In the genomic region with DNA sequence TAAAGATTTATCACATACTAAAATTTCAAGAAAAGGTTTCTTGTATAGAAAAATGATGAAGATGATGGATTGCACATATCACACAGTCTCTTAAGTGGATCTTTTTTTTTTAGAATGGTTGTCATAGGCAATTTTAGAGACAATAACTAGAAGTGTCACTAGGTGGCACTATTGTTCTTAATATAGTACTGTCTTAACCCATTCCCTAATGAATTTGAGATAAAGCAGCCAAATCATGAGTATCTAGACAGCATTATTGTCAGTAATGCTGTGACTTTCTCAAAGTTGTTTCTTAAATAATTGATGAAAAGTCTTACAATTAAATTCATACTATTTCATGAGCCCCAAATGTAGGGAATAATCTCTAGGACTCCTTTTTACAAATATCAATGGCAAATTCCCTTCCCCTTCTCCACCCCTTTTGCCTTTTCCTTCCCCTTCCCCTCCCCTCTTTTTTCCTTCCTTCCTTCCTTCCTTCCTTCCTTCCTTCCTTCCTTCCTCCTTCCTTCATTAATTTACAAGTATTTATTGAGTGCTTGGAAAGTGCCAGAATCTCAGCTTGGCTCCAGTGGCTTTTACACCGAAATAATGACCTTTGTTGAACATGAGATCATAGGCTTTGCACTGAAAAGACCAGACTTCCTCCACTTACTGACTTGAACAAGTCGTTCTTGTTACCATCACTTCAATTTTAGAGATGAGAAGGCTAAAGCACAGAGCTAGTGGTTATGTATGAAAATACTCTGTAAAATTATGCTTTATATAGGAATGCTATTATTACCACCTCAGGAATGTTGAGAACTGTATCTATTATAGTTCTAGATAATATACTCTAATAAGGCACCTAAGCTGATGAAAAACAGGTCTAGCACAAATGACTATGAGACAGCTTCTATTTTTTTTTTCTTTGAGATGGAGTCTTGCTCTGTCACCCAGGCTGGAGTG, we compare ENCODE assay signal across 7 cellular contexts. TPM values are rescaled to one million over a fixed set of nuclear protein-coding genes. Genes with fewer than 3 reads are reported as not detected.
DNase-seq lines count a peak whose midpoint lies in the region; ATAC-seq, FAIRE-seq and TF ChIP-seq lines count a peak whose summit lies in the region.

No MANE protein-coding gene starts in this region.

- intact Hi-C loops in mammary epithelial cell (cut with micrococcal nuclease) (loop anchor here (1.0 to 5.0 kb wide), 8 partner anchors 106 to 716 kb away; no protein-coding TSS in a partner anchor), kidney (cut with DNase I) (loop anchor here (5.0 kb wide), 1 partner anchor 386 kb away; no protein-coding TSS in a partner anchor), stomach (cut with DNase I; ENCODE audit: low total_unique reads) (loop anchor here (5.0 to 10.0 kb wide), 3 partner anchors 173 to 386 kb away; partner anchors contain the start of gene TGIF1)

- H2AFZ ChIP-seq in mammary epithelial cell (ENCODE audit: low read depth, low read length), result no peak overlapping the region

- CTCF ChIA-PET in mammary epithelial cell (lab: Charles Lee; ENCODE audit: low non-redundant PET), result interaction anchor here (0.6 kb wide), 1 partner anchor 303 kb away, joined by 12 read pairs; no protein-coding TSS in a partner anchor

- H3K79me2 ChIP-seq in mammary epithelial cell (ENCODE audit: insufficient read depth, low read length), result peaks cover 7% of the 10 kb centered on the region

- no TSS peak for BruUV-seq in mammary epithelial cell (replicated peaks; lab: Mats Ljungman, UMichigan)

- H3K36me3 ChIP-seq in mammary epithelial cell (ENCODE audit: insufficient read depth, low read length) (peaks cover 13% of the 10 kb centered on the region), kidney (ENCODE audit: control insufficient read depth in 1 of 2, insufficient read depth in 2 of 2, low read length in 2 of 2) (peaks cover 10% of the 10 kb centered on the region in 2 donors), stomach (peaks cover 16 to 27% (median 25%) of the 10 kb centered on the region in 4 donors)

- H4K20me1 ChIP-seq in mammary epithelial cell (ENCODE audit: insufficient read depth, low read length), result no peaks in the 10 kb centered on the region

- TF ChIP-seq CTCF in GM10266 (IDR thresholded peaks at IDR 0.05; ENCODE audit: control insufficient read depth, insufficient read depth, low read depth, missing control alignments), result peak; percentile 62
- TF ChIP-seq CTCF in mammary epithelial cell (conservative IDR thresholded peaks at IDR 0.05 in 1 of 2, IDR thresholded peaks at IDR 0.05 in 1 of 2; ENCODE audit: extremely low read depth in 1 of 2, insufficient read depth in 1 of 2, low read depth in 1 of 2, low read length in 2 of 2), result peak; percentile 36 to 53
- peak; percentile 63 for TF ChIP-seq CTCF in kidney (IDR thresholded peaks at IDR 0.05; ENCODE audit: borderline replicate concordance, extremely low read depth, insufficient read depth)
- peak in 5 of 7 experiments; percentile 24 to 70 (median 67) for TF ChIP-seq CTCF in stomach (IDR thresholded peaks at IDR 0.05)

- H3K4me3 ChIP-seq in mammary epithelial cell (replicated peaks in 1 of 3; ENCODE audit: insufficient read depth in 1 of 3, low read depth in 2 of 3, low read length in 3 of 3) (no peak overlapping the region), kidney (ENCODE audit: low read length in 2 of 2) (no peak overlapping the region), stomach (no peak overlapping the region)

- no peak for TF ChIP-seq POLR2A in stomach (IDR thresholded peaks at IDR 0.05)

- in situ Hi-C loops in mammary epithelial cell (cut with MboI; ENCODE audit: low sequenced_read_pairs in 2 of 2), result loop anchor here (5.0 to 25.0 kb wide), 4 partner anchors 293 to 706 kb away; no protein-coding TSS in a partner anchor

- H3K4me1 ChIP-seq in mammary epithelial cell (ENCODE audit: insufficient read depth, low read length) (no peaks in the 10 kb centered on the region), kidney (ENCODE audit: control insufficient read depth in 1 of 2, insufficient read depth in 1 of 2, low read depth in 1 of 2, low read length in 2 of 2) (no peaks in the 10 kb centered on the region), stomach (peaks cover 0 to 27% (median 4%) of the 10 kb centered on the region in 4 donors)

- DNase-seq in GM10266 (ENCODE audit: extremely low spot score) (peak; percentile 37), NCI-H82 (lab: John Stamatoyannopoulos, UW) (peak; percentile 95), mammary epithelial cell (peak; percentile 68), kidney (no peak), stomach (no peak)

- H3K9ac ChIP-seq in mammary epithelial cell (ENCODE audit: insufficient read depth, low read length) (no peak overlapping the region), kidney (ENCODE audit: low read length in 2 of 2) (no peak overlapping the region)

- H3K4me2 ChIP-seq in mammary epithelial cell (ENCODE audit: insufficient read depth, low read depth, low read length), result no peak overlapping the region

- H3K27ac ChIP-seq in mammary epithelial cell (ENCODE audit: insufficient read depth, low read depth, low read length) (no peak overlapping the region), kidney (ENCODE audit: low read depth in 2 of 2, low read length in 2 of 2) (no peak overlapping the region), stomach (peak overlapping the region in 2 of 5 donors; percentile 37 to 41)

- peak; percentile 91 for FAIRE-seq in kidney (lab: Jason Lieb, UNC)

- dilution Hi-C loops in mammary epithelial cell (cut with HindIII; ENCODE audit: low sequenced_read_pairs), result loop anchor here (5.0 to 25.0 kb wide), 2 partner anchors 386 to 706 kb away; no protein-coding TSS in a partner anchor

- ATAC-seq in HG03565 (IDR thresholded peaks at IDR 0.05; ENCODE audit: unreplicated experiment), result peak; percentile 34
- no peak for ATAC-seq in GM18870 (IDR thresholded peaks at IDR 0.05; ENCODE audit: unreplicated experiment)

- H3K27me3 ChIP-seq in mammary epithelial cell (ENCODE audit: insufficient read depth, low read length), result no peaks in the 10 kb centered on the region
- no peaks in the 10 kb centered on the region for H3K27me3 ChIP-seq in stomach

- H3K9me3 ChIP-seq in mammary epithelial cell (replicated peaks; ENCODE audit: insufficient read depth, low read length), result no peaks in the 10 kb centered on the region
- no peaks in the 10 kb centered on the region for H3K9me3 ChIP-seq in kidney (ENCODE audit: control insufficient read depth in 1 of 2, low read length in 2 of 2)
- H3K9me3 ChIP-seq in stomach, result no peaks in the 10 kb centered on the region

- TF ChIP-seq EP300 in stomach (IDR thresholded peaks at IDR 0.05), result no peak

- 68% methylated on average over 2 of the region's 2 CpGs for WGBS in mammary epithelial cell (ENCODE audit: low coverage, missing lambda C conversion rate)
- WGBS in stomach, 5 donors, result 18 to 29% (median 27%) methylated on average over 2 of the region's 2 CpGs

RNA-seq across cellular contexts. Expression of gene MYL12B, which starts 19.8 kb away (rescaled TPM):
- 100 to 1,000 TPM; 464 to 468 TPM for total RNA-seq in mammary epithelial cell
- polyA plus RNA-seq in mammary epithelial cell, result 914 TPM
- 331 TPM for polyA minus RNA-seq in mammary epithelial cell
- 448 TPM for total RNA-seq in kidney
- 884 TPM for polyA plus RNA-seq in kidney (ENCODE audit: insufficient read depth, low read depth, low replicate concordance)
- 100 to 1,000 TPM in 4 of 5 donors, 10 to 100 TPM in 1; 89.2 to 329 (median 206) TPM for total RNA-seq in stomach
- 100 to 1,000 TPM; 439 to 738 (median 639) TPM for polyA plus RNA-seq in stomach

RNA-seq across cellular contexts. Expression of gene MYL12A, which starts 34.1 kb away (rescaled TPM):
- total RNA-seq in mammary epithelial cell (100 to 1,000 TPM; 429 to 570 TPM), kidney (450 TPM), stomach (100 to 1,000 TPM; 148 to 525 (median 249) TPM)
- polyA plus RNA-seq in mammary epithelial cell (487 TPM), kidney (ENCODE audit: insufficient read depth, low read depth, low replicate concordance) (442 TPM), stomach (100 to 1,000 TPM; 239 to 630 (median 421) TPM)
- polyA minus RNA-seq in mammary epithelial cell, result 414 TPM

Comparison
In these comparisons a context has a peak if more than half of its experiments do, and no peak if none do; other contexts are left out.
1. DNase-seq: peak in GM10266 (single experiment), NCI-H82 (single experiment) and mammary epithelial cell (single experiment); none in kidney (single experiment) and stomach (single experiment).
2. Peak in every context shown above with its lines, with median percentiles within 50 percentile points of each other: CTCF ChIP-seq.